ENCODE assay signal across 8 cellular contexts in genomic region chr3:134487406-134487805, GRCh38. TPM values are rescaled to one million over a fixed set of nuclear protein-coding genes. Genes with fewer than 3 reads are reported as not detected.
DNase-seq lines count a peak whose midpoint lies in the region; ATAC-seq lines count a peak whose summit lies in the region.

No MANE protein-coding gene starts in this region.

- H3K18ac ChIP-seq in mesenchymal stem cell (ENCODE audit: low read depth in 1 of 2, low read length in 2 of 2): no peak overlapping the region

- H3K79me1 ChIP-seq in mesenchymal stem cell (replicated peaks; ENCODE audit: low read length, poor library complexity, severe bottlenecking): peaks cover 2% of the 10 kb centered on the region

- H3K4me3 ChIP-seq in mesenchymal stem cell (ENCODE audit: insufficient read depth in 1 of 2, low read depth in 1 of 2, low read length in 2 of 2): peak overlapping the region in 1 of 2 experiments; percentile 85

- H3K23ac ChIP-seq in mesenchymal stem cell (ENCODE audit: low read length in 2 of 2): no peak overlapping the region

- H3K9ac ChIP-seq in mesenchymal stem cell (ENCODE audit: low read length): peak overlapping the region; percentile 98

- peaks cover 22% of the 10 kb centered on the region for H3K36me3 Mint-ChIP-seq in activated CD4-positive, alpha-beta memory T cell treated with anti-CD3 and anti-CD28 coated beads, Interleukin-2, amount 10 ng/mL, durations not matched to agents 7 days and 5 days (ENCODE audit: low read depth)

- CTCF ChIA-PET in activated CD4-positive, alpha-beta memory T cell treated with anti-CD3 and anti-CD28 coated beads, Interleukin-2, amount 10 ng/mL, durations not matched to agents 7 days and 5 days (lab: Charles Lee): interaction anchor here (1.0 to 6.5 kb wide), 3 partner anchors 13 to 180 kb away, joined by 3 to 62 read pairs (median 4); no protein-coding TSS in a partner anchor

- H2AFZ ChIP-seq in mesenchymal stem cell (ENCODE audit: low read depth, low read length): no peak overlapping the region

- POLR2A ChIA-PET in activated CD4-positive, alpha-beta memory T cell treated with anti-CD3 and anti-CD28 coated beads, Interleukin-2, amount 10 ng/mL, durations not matched to agents 7 days and 5 days (lab: Charles Lee): interaction anchor here (1.0 to 5.0 kb wide), 2 partner anchors 12 to 237 kb away, joined by 3 to 41 read pairs; partner anchors contain the start of gene RYK

- no peaks in the 10 kb centered on the region for H3K27me3 Mint-ChIP-seq in activated CD4-positive, alpha-beta memory T cell treated with anti-CD3 and anti-CD28 coated beads, Interleukin-2, amount 10 ng/mL, durations not matched to agents 7 days and 5 days

- H3K14ac ChIP-seq in mesenchymal stem cell (ENCODE audit: low read length in 2 of 2): no peak overlapping the region

- ATAC-seq in HG03095 (IDR thresholded peaks at IDR 0.05; ENCODE audit: unreplicated experiment): peak; percentile 29
- no peak for ATAC-seq in left lobe of liver
- ATAC-seq in HG03175 (IDR thresholded peaks at IDR 0.05; ENCODE audit: unreplicated experiment): no peak

- H2BK120ac ChIP-seq in mesenchymal stem cell (ENCODE audit: low read depth, low read length): no peak overlapping the region

- H2BK15ac ChIP-seq in mesenchymal stem cell (ENCODE audit: low read depth, poor library complexity, severe bottlenecking): no peak overlapping the region

- no peak overlapping the region for H4K8ac ChIP-seq in mesenchymal stem cell (ENCODE audit: low read length)

- no peaks in the 10 kb centered on the region for H3K27me3 ChIP-seq in mesenchymal stem cell (ENCODE audit: control insufficient read depth in 1 of 2, insufficient read depth in 1 of 2, low read length in 2 of 2)

- peak overlapping the region; percentile 89 for H3K4me3 Mint-ChIP-seq in activated CD4-positive, alpha-beta memory T cell treated with anti-CD3 and anti-CD28 coated beads, Interleukin-2, amount 10 ng/mL, durations not matched to agents 7 days and 5 days

- H3K9me3 ChIP-seq in mesenchymal stem cell (ENCODE audit: control insufficient read depth, low read length): no peaks in the 10 kb centered on the region

- no peaks in the 10 kb centered on the region for H3K9me3 Mint-ChIP-seq in activated CD4-positive, alpha-beta memory T cell treated with anti-CD3 and anti-CD28 coated beads, Interleukin-2, amount 10 ng/mL, durations not matched to agents 7 days and 5 days

- no peak overlapping the region for H2BK12ac ChIP-seq in mesenchymal stem cell (ENCODE audit: low read length in 2 of 2)

- DNase-seq in GF-D8 (lab: John Stamatoyannopoulos, UW): peak; percentile 50
- no peak for DNase-seq in activated CD4-positive, alpha-beta memory T cell treated with anti-CD3 and anti-CD28 coated beads, Interleukin-2, amount 10 ng/mL, durations not matched to agents 7 days and 5 days
- no peak for DNase-seq in mesenchymal stem cell
- no peak for DNase-seq in left lobe of liver (ENCODE audit: low spot score)
- DNase-seq in NCI-H187 (lab: John Stamatoyannopoulos, UW): no peak
- DNase-seq in stimulated activated CD4-positive, alpha-beta T cell treated with anti-CD3 and anti-CD28 coated beads, Interleukin-15, amount 100 ng/mL, for 24 hours: no peak

- H2AK5ac ChIP-seq in mesenchymal stem cell (ENCODE audit: low read length, severe bottlenecking): no peak overlapping the region

- H3K4me1 Mint-ChIP-seq in activated CD4-positive, alpha-beta memory T cell treated with anti-CD3 and anti-CD28 coated beads, Interleukin-2, amount 10 ng/mL, durations not matched to agents 7 days and 5 days: peaks cover 45% of the 10 kb centered on the region

- H3K36me3 ChIP-seq in mesenchymal stem cell (ENCODE audit: control insufficient read depth in 1 of 2, insufficient read depth in 2 of 2, low read depth in 1 of 2, low read length in 2 of 2): peaks cover 0 to 4% of the 10 kb centered on the region in 2 experiments

- H3K27ac ChIP-seq in mesenchymal stem cell (ENCODE audit: low read length, poor library complexity, severe bottlenecking): no peak overlapping the region

- no peak overlapping the region for H4K91ac ChIP-seq in mesenchymal stem cell (ENCODE audit: low read length)

- WGBS in mesenchymal stem cell: 69% methylated on average over 5 of the region's 5 CpGs

- H3K27ac Mint-ChIP-seq in activated CD4-positive, alpha-beta memory T cell treated with anti-CD3 and anti-CD28 coated beads, Interleukin-2, amount 10 ng/mL, durations not matched to agents 7 days and 5 days: peak overlapping the region; percentile 95

- H3K4me2 ChIP-seq in mesenchymal stem cell (ENCODE audit: low read length, poor library complexity, severe bottlenecking): peak overlapping the region; percentile 3

- no peak overlapping the region for H3K4ac ChIP-seq in mesenchymal stem cell (ENCODE audit: low read depth in 1 of 2, low read length in 2 of 2)

- no peaks in the 10 kb centered on the region for H3K4me1 ChIP-seq in mesenchymal stem cell (ENCODE audit: control insufficient read depth, insufficient read depth, low read depth, low read length)

- no peak overlapping the region for H2BK5ac ChIP-seq in mesenchymal stem cell (ENCODE audit: low read depth, low read length, poor library complexity, severe bottlenecking)

RNA-seq across cellular contexts. Expression of gene CEP63, which starts 1.5 kb away (rescaled TPM):
- total RNA-seq in activated CD4-positive, alpha-beta memory T cell treated with anti-CD3 and anti-CD28 coated beads, Interleukin-2, amount 10 ng/mL, durations not matched to agents 7 days and 5 days: 10 to 100 TPM; 22.4 to 24.2 TPM
- 20.1 TPM for polyA plus RNA-seq in mesenchymal stem cell (2013, experiment 1 of 2)
- 21.0 TPM for polyA plus RNA-seq in mesenchymal stem cell (2013, experiment 2 of 2)
- total RNA-seq in left lobe of liver: 9.6 TPM

RNA-seq across cellular contexts. Expression of gene ANAPC13, which starts 1.6 kb away (rescaled TPM):
- 10 to 100 TPM; 27.3 to 27.4 TPM for total RNA-seq in activated CD4-positive, alpha-beta memory T cell treated with anti-CD3 and anti-CD28 coated beads, Interleukin-2, amount 10 ng/mL, durations not matched to agents 7 days and 5 days
- polyA plus RNA-seq in mesenchymal stem cell (2013, experiment 1 of 2): 54.1 TPM
- 56.0 TPM for polyA plus RNA-seq in mesenchymal stem cell (2013, experiment 2 of 2)
- total RNA-seq in left lobe of liver: 25.4 TPM
